In genomic region chr17:7843536-7844291, GRCh38 we compare ENCODE assay signal across 8 cellular contexts. TPM values are rescaled to one million over a fixed set of nuclear protein-coding genes. Genes with fewer than 3 reads are reported as not detected.
DNase-seq lines count a peak whose midpoint lies in the region; ATAC-seq and TF ChIP-seq lines count a peak whose summit lies in the region.

No MANE protein-coding gene starts in this region.

- H3K27me3 ChIP-seq in BLaER1 treated with 17β-estradiol and CSF1 and Interleukin-3, amounts not matched to agents 10 nM and 100 nM, result no peaks in the 10 kb centered on the region
- no peaks in the 10 kb centered on the region for H3K27me3 ChIP-seq in Karpas-422 (ENCODE audit: low read length)

- H3K9me2 ChIP-seq in Karpas-422 (replicated peaks; ENCODE audit: insufficient read depth, low read length), result no peaks in the 10 kb centered on the region

- no peaks in the 10 kb centered on the region for H3K27me3 Mint-ChIP-seq in nephron progenitor cell (ENCODE audit: low read depth, poor library complexity)

- H3K9me3 ChIP-seq in BLaER1 treated with 17β-estradiol and CSF1 and Interleukin-3, amounts not matched to agents 10 nM and 100 nM (replicated peaks in 1 of 11), result no peaks in the 10 kb centered on the region
- H3K9me3 ChIP-seq in Karpas-422 (ENCODE audit: low read length), result no peaks in the 10 kb centered on the region

- peaks cover 35 to 41% (median 36%) of the 10 kb centered on the region in 10 experiments for H3K4me1 ChIP-seq in BLaER1 treated with 17β-estradiol and CSF1 and Interleukin-3, amounts not matched to agents 10 nM and 100 nM
- peaks cover 40% of the 10 kb centered on the region for H3K4me1 ChIP-seq in Karpas-422 (ENCODE audit: low read length)

- H3K36me3 Mint-ChIP-seq in nephron progenitor cell (ENCODE audit: low read depth), result peaks cover 21% of the 10 kb centered on the region

- peaks cover 44% of the 10 kb centered on the region for H3K79me2 ChIP-seq in Karpas-422 (ENCODE audit: low read length)

- H3K36me3 ChIP-seq in BLaER1 treated with 17β-estradiol and CSF1 and Interleukin-3, amounts not matched to agents 10 nM and 100 nM, result peaks cover 28 to 51% (median 41%) of the 10 kb centered on the region in 11 experiments
- H3K36me3 ChIP-seq in Karpas-422 (ENCODE audit: insufficient read depth, low read length), result no peaks in the 10 kb centered on the region; the same call in 1 of the 2 replicates

- H3K4me3 ChIP-seq in BLaER1 treated with 17β-estradiol and CSF1 and Interleukin-3, amounts not matched to agents 10 nM and 100 nM, result peak overlapping the region; percentile 66 to 89 (median 76)
- peak overlapping the region; percentile 88 for H3K4me3 ChIP-seq in Karpas-422 (ENCODE audit: low read length)

- TF ChIP-seq CTCF in nephron progenitor cell (IDR thresholded peaks at IDR 0.05), result no peak

- peak overlapping the region; percentile 89 to 98 (median 96) for H3K9ac ChIP-seq in BLaER1 treated with 17β-estradiol and CSF1 and Interleukin-3, amounts not matched to agents 10 nM and 100 nM
- H3K9ac ChIP-seq in Karpas-422 (ENCODE audit: low read length), result peak overlapping the region; percentile 92

- peak overlapping the region; percentile 91 to 99 (median 98) for H3K27ac ChIP-seq in BLaER1 treated with 17β-estradiol and CSF1 and Interleukin-3, amounts not matched to agents 10 nM and 100 nM
- peak overlapping the region; percentile 95 for H3K27ac ChIP-seq in Karpas-422 (ENCODE audit: low read length)

- peaks cover 37 to 73% (median 64%) of the 10 kb centered on the region in 11 experiments for H4K20me1 ChIP-seq in BLaER1 treated with 17β-estradiol and CSF1 and Interleukin-3, amounts not matched to agents 10 nM and 100 nM
- H4K20me1 ChIP-seq in Karpas-422 (ENCODE audit: insufficient read depth, low read depth, low read length), result peaks cover 8% of the 10 kb centered on the region; the same call in 1 of the 2 replicates

- ATAC-seq in GM19463 (IDR thresholded peaks at IDR 0.05; ENCODE audit: unreplicated experiment), result peak; percentile 31

- DNase-seq in Karpas-422 (peak; percentile 96), SHP77 treated with DMSO at 0.1 percent for 48 hours (lab: John Stamatoyannopoulos, UW) (peak; percentile 84), activated gamma-delta T cell (lab: John Stamatoyannopoulos, UW) (peak; percentile 87), fibroblast of the conjunctiva (ENCODE audit: low read depth) (peak; percentile 70), nephron progenitor cell (peak; percentile 83)
- peak; percentile 91 for DNase-seq in stimulated activated naive CD4-positive, alpha-beta T cell treated with Interleukin-2 at 50 U/mL for 16 hours (lab: John Stamatoyannopoulos, UW)

- peak overlapping the region; percentile 73 to 100 (median 98) for H3K4me2 ChIP-seq in BLaER1 treated with 17β-estradiol and CSF1 and Interleukin-3, amounts not matched to agents 10 nM and 100 nM
- H3K4me2 ChIP-seq in Karpas-422 (ENCODE audit: low read depth, low read length, poor library complexity, severe bottlenecking), result peak overlapping the region; percentile 96

- H2AFZ ChIP-seq in Karpas-422 (ENCODE audit: low read length), result no peak overlapping the region

- no peaks in the 10 kb centered on the region for H3K9me3 Mint-ChIP-seq in nephron progenitor cell

- H3K4me1 Mint-ChIP-seq in nephron progenitor cell, result peaks cover 68% of the 10 kb centered on the region

- H3K27ac Mint-ChIP-seq in nephron progenitor cell, result peak overlapping the region; percentile 97

- peak overlapping the region; percentile 92 for H3K4me3 Mint-ChIP-seq in nephron progenitor cell

RNA-seq across cellular contexts. Expression of gene KDM6B, which starts 9.7 kb away (rescaled TPM):
- total RNA-seq in Karpas-422 (2014; rRNA removed; shearing (Covaris generic); ENCODE audit: low replicate concordance), result 11.9 and 34.6 TPM in 2 replicates

RNA-seq across cellular contexts. Expression of gene TMEM88, which starts 11.2 kb away (rescaled TPM):
- total RNA-seq in Karpas-422 (2014; rRNA removed; shearing (Covaris generic); ENCODE audit: low replicate concordance), result 0.69 and 1.4 TPM in 2 replicates

RNA-seq across cellular contexts. Expression of gene NAA38, which starts 13.6 kb away (rescaled TPM):
- 313 and 321 TPM in 2 replicates for total RNA-seq in Karpas-422 (2014; rRNA removed; shearing (Covaris generic); ENCODE audit: low replicate concordance)

RNA-seq across cellular contexts. Expression of gene CYB5D1, which starts 14.1 kb away (rescaled TPM):
- total RNA-seq in Karpas-422 (2014; rRNA removed; shearing (Covaris generic); ENCODE audit: low replicate concordance), result 8.5 and 10.9 TPM in 2 replicates

RNA-seq across cellular contexts. Expression of gene CHD3, which starts 44.9 kb away (rescaled TPM):
- 191 and 346 TPM in 2 replicates for total RNA-seq in Karpas-422 (2014; rRNA removed; shearing (Covaris generic); ENCODE audit: low replicate concordance)

Comparison
In these comparisons a context has a peak if more than half of its experiments do, and no peak if none do; other contexts are left out.
1. Peak in every context shown above with its lines: DNase-seq, ATAC-seq, H3K4me3 ChIP-seq and H3K27ac ChIP-seq.